ENCODE assay signal across 12 cellular contexts in the genomic region with DNA sequence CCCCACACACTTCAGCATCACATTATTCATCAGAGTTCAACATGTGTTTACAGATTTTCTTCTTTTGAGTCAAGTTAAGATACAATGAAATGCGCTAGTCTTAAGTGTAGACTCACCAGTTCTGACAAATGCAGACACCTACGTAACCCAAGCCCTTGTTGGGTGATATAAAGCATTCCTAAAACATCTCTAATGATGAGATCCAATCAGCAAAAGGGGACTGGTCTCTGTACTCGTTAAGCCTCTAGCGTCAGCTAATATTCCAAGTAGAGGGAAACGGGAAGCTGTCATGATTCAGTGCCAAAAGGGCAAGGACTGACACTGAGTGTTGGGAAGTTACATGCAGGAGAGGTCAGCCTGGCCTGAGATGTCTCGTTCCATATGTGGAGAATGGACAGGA. TPM values are rescaled to one million over a fixed set of nuclear protein-coding genes. Genes with fewer than 3 reads are reported as not detected.
"Had no signal": no experiment of that assay in that cellular context is flagged by ENCODE, and none has a peak within 500 bp of the region (broad histone marks: within the 10 kb centered on the region; RNA-seq: fewer than 3 reads in every experiment).

No MANE protein-coding gene starts in this region.

- DNase-seq: activated CD4-positive, alpha-beta T cell treated with anti-CD3 and anti-CD28 coated beads, Interleukin-2, amount 50 U/mL, for 1 hour; activated naive CD4-positive, alpha-beta T cell treated with anti-CD3 and anti-CD28 coated beads, Interleukin-2, amount 10 ng/mL, durations not matched to agents 7 days and 5 days; dermis blood vessel endothelial cell; erythroblast; glutamatergic neuron; left lung; retina; T-helper 2 cell; tibial artery had no signal

- H3K4me1 ChIP-seq: left lung, tibial artery had no signal

- H3K27ac ChIP-seq: left lung, tibial artery had no signal

- H3K4me3 ChIP-seq: left lung, smooth muscle cell, tibial artery had no signal

- H3K36me3 ChIP-seq: left lung, tibial artery had no signal

- H3K27me3 ChIP-seq: left lung, tibial artery had no signal

- ATAC-seq: left lung; stimulated activated effector memory CD8-positive, alpha-beta T cell treated with anti-CD3 and anti-CD28 coated beads, Interleukin-12 subunit alpha, Interleukin-12 subunit beta, amount 100 ng/mL, for 72 hours had no signal

- H3K9me3 ChIP-seq: left lung, tibial artery had no signal

RNA-seq across cellular contexts. Expression of a gene that starts 38.7 kb away (rescaled TPM):
- total RNA-seq: activated T-helper 2 cell treated with anti-CD3 and anti-CD28 coated beads, Interferon-gamma antibody, Interleukin-2, Interleukin-4, amounts not matched to agents 10 μg/mL and 5 μg/mL and 100 μg/mL, durations not matched to agents 14 hours and 24 hours and 36 hours had no signal
